27 cellular contexts compared by ENCODE assay signal in the genomic region with DNA sequence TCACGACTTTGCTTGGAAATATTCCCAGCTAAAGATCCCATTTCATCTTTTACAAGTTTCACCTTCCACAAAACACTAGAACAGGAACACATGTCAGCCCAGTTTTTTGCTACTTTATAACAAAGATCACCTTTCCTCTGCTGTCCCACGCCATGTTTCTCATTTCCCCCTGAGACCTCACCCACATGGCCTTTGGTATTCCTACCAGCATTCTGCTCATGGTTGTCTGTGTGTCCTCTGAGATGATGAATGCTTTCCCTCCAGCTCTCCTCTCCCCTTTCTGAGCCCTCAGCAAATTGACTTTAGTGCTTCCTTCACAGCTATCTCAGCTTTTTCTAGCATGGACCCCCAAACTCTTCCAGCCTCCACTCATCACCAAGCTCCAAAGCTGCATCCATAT. TPM values are rescaled to one million over a fixed set of nuclear protein-coding genes. Genes with fewer than 3 reads are reported as not detected.
DNase-seq lines count a peak whose midpoint lies in the region; ATAC-seq and TF ChIP-seq lines count a peak whose summit lies in the region.
"Had no signal": no experiment of that assay in that cellular context is flagged by ENCODE, and none has a peak within 500 bp of the region (broad histone marks: within the 10 kb centered on the region; RNA-seq: fewer than 3 reads in every experiment).

No MANE protein-coding gene starts in this region.

- peak overlapping the region; percentile 73 for H3K27ac ChIP-seq in CD4-positive, alpha-beta memory T cell (ENCODE audit: low read depth, low read length)
- H3K27ac ChIP-seq in ascending aorta (no peak overlapping the region), PC-9 (no peak overlapping the region)
- H3K27ac ChIP-seq: C4-2B, gastrocnemius medialis, suprapubic skin, vagina had no signal

- POLR2A ChIA-PET in CD4-positive, alpha-beta memory T cell (lab: Charles Lee; ENCODE audit: partially characterized antibody): interaction anchor here (0.8 to 5.4 kb wide), 3 partner anchors 32 to 48 kb away, joined by 3 to 42 read pairs (median 4); partner anchors contain the start of gene ABCG1
- POLR2A ChIA-PET in activated CD8-positive, alpha-beta T cell treated with anti-CD3 and anti-CD28 coated beads for 36 hours (lab: Charles Lee): interaction anchor here (1.1 to 3.8 kb wide), 4 partner anchors 12 to 47 kb away, joined by 3 to 21 read pairs (median 5); partner anchors contain the start of gene ABCG1
- POLR2A ChIA-PET in PC-9 (lab: Charles Lee; ENCODE audit: unreplicated experiment): no interaction called here

- H3K4me1 ChIP-seq in CD4-positive, alpha-beta memory T cell (ENCODE audit: insufficient read depth, low read length): peaks cover 80% of the 10 kb centered on the region
- H3K4me1 ChIP-seq in ascending aorta: no peaks in the 10 kb centered on the region
- no peaks in the 10 kb centered on the region for H3K4me1 ChIP-seq in PC-9 (replicated peaks; ENCODE audit: insufficient read depth)

- ATAC-seq in activated CD8-positive, alpha-beta T cell treated with anti-CD3 and anti-CD28 coated beads for 36 hours: no peak
- ATAC-seq in naive B cell (ENCODE audit: low read depth in 2 of 2) (no peak), HG03175 (IDR thresholded peaks at IDR 0.05; ENCODE audit: unreplicated experiment) (no peak)
- ATAC-seq: activated T-cell treated with anti-CD3 and anti-CD28 coated beads, Interleukin-2, amount 50 U/mL, for 4 hours; gastrocnemius medialis; right cardiac atrium had no signal

- DNase-seq in T-helper 1 cell (no peak), naive B cell (no peak), ascending aorta (ENCODE audit: low spot score in 2 of 2) (no peak), PC-9 (no peak)
- DNase-seq in CD4-positive, alpha-beta memory T cell: no peak
- no peak for DNase-seq in activated CD8-positive, alpha-beta T cell treated with anti-CD3 and anti-CD28 coated beads for 36 hours
- DNase-seq: 8988T; activated CD4-positive, alpha-beta T cell treated with anti-CD3 and anti-CD28 coated beads, Interleukin-2, amount 50 U/mL, for 4 hours; activated T-cell treated with anti-CD3 and anti-CD28 coated beads, Interleukin-2, amount 50 U/mL, for 4 hours; amniotic stem cell; DMS79; dorsolateral prefrontal cortex; gastrocnemius medialis; GOT3; kidney; MM.1S; NCI-H146; right cardiac atrium; stimulated activated CD8-positive, alpha-beta memory T cell treated with anti-CD3 and anti-CD28 coated beads, Interleukin-4, amount 100 ng/mL, for 48 hours; SW 1271 had no signal

- no peak overlapping the region for H2AFZ ChIP-seq in PC-9

- H3K79me2 ChIP-seq in PC-9 (ENCODE audit: low read depth): no peaks in the 10 kb centered on the region

- peak overlapping the region; percentile 94 for H3K27ac Mint-ChIP-seq in T-helper 1 cell treated with Interleukin-12 subunit alpha and Interleukin-12 subunit beta and Interleukin-4 antibody, amounts not matched to agents 30 μg/mL and 1 μg/mL, for 36 hours
- peak overlapping the region; percentile 90 to 99 (median 98) for H3K27ac Mint-ChIP-seq in CD4-positive, alpha-beta memory T cell
- peak overlapping the region; percentile 95 for H3K27ac Mint-ChIP-seq in activated CD8-positive, alpha-beta T cell treated with anti-CD3 and anti-CD28 coated beads for 36 hours
- peak overlapping the region in 5 of 6 donors; percentile 0 to 98 (median 81) for H3K27ac Mint-ChIP-seq in naive B cell

- no peaks in the 10 kb centered on the region for H3K27me3 ChIP-seq in CD4-positive, alpha-beta memory T cell (ENCODE audit: insufficient read depth, low read length)
- no peaks in the 10 kb centered on the region for H3K27me3 ChIP-seq in ascending aorta
- no peaks in the 10 kb centered on the region for H3K27me3 ChIP-seq in PC-9 (ENCODE audit: insufficient read depth, low read depth)
- H3K27me3 ChIP-seq: dorsolateral prefrontal cortex, gastrocnemius medialis, suprapubic skin, vagina had no signal

- no peak for TF ChIP-seq CTCF in activated CD8-positive, alpha-beta T cell treated with anti-CD3 and anti-CD28 coated beads for 36 hours (IDR thresholded peaks at IDR 0.05)
- TF ChIP-seq CTCF in ascending aorta (IDR thresholded peaks at IDR 0.05): no peak
- TF ChIP-seq CTCF in PC-9 (conservative IDR thresholded peaks at IDR 0.05): no peak

- H3K4me2 ChIP-seq in PC-9: no peak overlapping the region

- H3K27me3 Mint-ChIP-seq in T-helper 1 cell treated with Interleukin-12 subunit alpha and Interleukin-12 subunit beta and Interleukin-4 antibody, amounts not matched to agents 30 μg/mL and 1 μg/mL, for 36 hours (ENCODE audit: low read depth): peaks cover 4% of the 10 kb centered on the region
- H3K27me3 Mint-ChIP-seq in CD4-positive, alpha-beta memory T cell: no peaks in the 10 kb centered on the region
- no peaks in the 10 kb centered on the region for H3K27me3 Mint-ChIP-seq in activated CD8-positive, alpha-beta T cell treated with anti-CD3 and anti-CD28 coated beads for 36 hours
- no peaks in the 10 kb centered on the region for H3K27me3 Mint-ChIP-seq in naive B cell

- peak overlapping the region; percentile 5 for H3K4me3 Mint-ChIP-seq in T-helper 1 cell treated with Interleukin-12 subunit alpha and Interleukin-12 subunit beta and Interleukin-4 antibody, amounts not matched to agents 30 μg/mL and 1 μg/mL, for 36 hours
- peak overlapping the region in 7 of 8 donors; percentile 0 to 89 (median 44) for H3K4me3 Mint-ChIP-seq in CD4-positive, alpha-beta memory T cell
- no peak overlapping the region for H3K4me3 Mint-ChIP-seq in activated CD8-positive, alpha-beta T cell treated with anti-CD3 and anti-CD28 coated beads for 36 hours
- no peak overlapping the region for H3K4me3 Mint-ChIP-seq in naive B cell
- H3K4me3 Mint-ChIP-seq: activated T-cell treated with anti-CD3 and anti-CD28 coated beads, Interleukin-2, amount 50 U/mL, for 4 hours had no signal

- H3K9me3 Mint-ChIP-seq in T-helper 1 cell treated with Interleukin-12 subunit alpha and Interleukin-12 subunit beta and Interleukin-4 antibody, amounts not matched to agents 30 μg/mL and 1 μg/mL, for 36 hours: peaks cover 18% of the 10 kb centered on the region
- H3K9me3 Mint-ChIP-seq in CD4-positive, alpha-beta memory T cell: peaks cover 0 to 3% (median 0%) of the 10 kb centered on the region in 8 donors
- peaks cover 12% of the 10 kb centered on the region for H3K9me3 Mint-ChIP-seq in activated CD8-positive, alpha-beta T cell treated with anti-CD3 and anti-CD28 coated beads for 36 hours
- no peaks in the 10 kb centered on the region for H3K9me3 Mint-ChIP-seq in naive B cell

- H3K9me2 ChIP-seq in PC-9 (ENCODE audit: insufficient read depth): no peaks in the 10 kb centered on the region

- H3K4me3 ChIP-seq in CD4-positive, alpha-beta memory T cell (ENCODE audit: low read length in 2 of 2): no peak overlapping the region
- no peak overlapping the region for H3K4me3 ChIP-seq in ascending aorta
- no peak overlapping the region for H3K4me3 ChIP-seq in PC-9
- H3K4me3 ChIP-seq: dorsolateral prefrontal cortex, gastrocnemius medialis, lung, suprapubic skin, vagina had no signal

- peaks cover 19% of the 10 kb centered on the region for H3K36me3 Mint-ChIP-seq in T-helper 1 cell treated with Interleukin-12 subunit alpha and Interleukin-12 subunit beta and Interleukin-4 antibody, amounts not matched to agents 30 μg/mL and 1 μg/mL, for 36 hours (ENCODE audit: low read depth)
- H3K36me3 Mint-ChIP-seq in CD4-positive, alpha-beta memory T cell: peaks cover 0 to 5% of the 10 kb centered on the region in 2 donors
- peaks cover 8% of the 10 kb centered on the region for H3K36me3 Mint-ChIP-seq in activated CD8-positive, alpha-beta T cell treated with anti-CD3 and anti-CD28 coated beads for 36 hours (ENCODE audit: low read depth)
- H3K36me3 Mint-ChIP-seq in naive B cell: no peaks in the 10 kb centered on the region

- H3F3A ChIP-seq in PC-9 (ENCODE audit: insufficient read depth, low read depth): no peaks in the 10 kb centered on the region

- no TSS peak for BruUV-seq in PC-9 (replicated peaks; lab: Mats Ljungman, UMichigan)

- intact Hi-C loops in CD4-positive, alpha-beta memory T cell (cut with micrococcal nuclease): no loop called here
- intact Hi-C loops in activated CD8-positive, alpha-beta T cell treated with anti-CD3 and anti-CD28 coated beads for 36 hours (cut with micrococcal nuclease): no loop called here
- intact Hi-C loops in ascending aorta (cut with DNase I): no loop called here
- intact Hi-C loops in PC-9 (cut with micrococcal nuclease; ENCODE audit: unreplicated experiment): no loop called here

- H3K9me3 ChIP-seq in CD4-positive, alpha-beta memory T cell (ENCODE audit: control insufficient read depth in 1 of 2, low read length in 2 of 2): no peaks in the 10 kb centered on the region
- H3K9me3 ChIP-seq in ascending aorta (no peaks in the 10 kb centered on the region), PC-9 (ENCODE audit: insufficient read depth, low read depth) (no peaks in the 10 kb centered on the region)
- H3K9me3 ChIP-seq: gastrocnemius medialis, suprapubic skin, vagina had no signal

- CTCF ChIA-PET in CD4-positive, alpha-beta memory T cell (lab: Charles Lee; ENCODE audit: partially characterized antibody): interaction anchor here (0.6 to 6.2 kb wide), 7 partner anchors 18 to 254 kb away, joined by 3 to 40 read pairs (median 5); no protein-coding TSS in a partner anchor
- CTCF ChIA-PET in activated CD8-positive, alpha-beta T cell treated with anti-CD3 and anti-CD28 coated beads for 36 hours (lab: Charles Lee): interaction anchor here (0.7 to 1.5 kb wide), 5 partner anchors 9 to 72 kb away, joined by 3 to 4 read pairs (median 3); no protein-coding TSS in a partner anchor
- CTCF ChIA-PET in PC-9 (lab: Charles Lee): no interaction called here

- no peaks in the 10 kb centered on the region for H3K36me3 ChIP-seq in CD4-positive, alpha-beta memory T cell (ENCODE audit: insufficient read depth, low read length)
- no peaks in the 10 kb centered on the region for H3K36me3 ChIP-seq in ascending aorta
- H3K36me3 ChIP-seq in PC-9 (ENCODE audit: low read depth): no peaks in the 10 kb centered on the region
- H3K36me3 ChIP-seq: gastrocnemius medialis, suprapubic skin, vagina had no signal

- H4K20me1 ChIP-seq in PC-9 (ENCODE audit: insufficient read depth): no peaks in the 10 kb centered on the region

- H3K4me1 Mint-ChIP-seq in T-helper 1 cell treated with Interleukin-12 subunit alpha and Interleukin-12 subunit beta and Interleukin-4 antibody, amounts not matched to agents 30 μg/mL and 1 μg/mL, for 36 hours (ENCODE audit: low read depth): peaks cover 54% of the 10 kb centered on the region
- peaks cover 19 to 59% (median 49%) of the 10 kb centered on the region in 4 donors for H3K4me1 Mint-ChIP-seq in CD4-positive, alpha-beta memory T cell
- H3K4me1 Mint-ChIP-seq in activated CD8-positive, alpha-beta T cell treated with anti-CD3 and anti-CD28 coated beads for 36 hours (ENCODE audit: low read depth): peaks cover 52% of the 10 kb centered on the region
- H3K4me1 Mint-ChIP-seq in naive B cell: peaks cover 13 to 53% (median 30%) of the 10 kb centered on the region in 3 donors

RNA-seq across cellular contexts. Expression of gene ABCG1, which starts 32.3 kb away (rescaled TPM):
- 1 to 10 TPM; 1.5 to 2.0 TPM for total RNA-seq in CD4-positive, alpha-beta memory T cell
- polyA plus RNA-seq in CD4-positive, alpha-beta memory T cell: 10 to 100 TPM; 17.0 to 19.6 TPM
- total RNA-seq in activated CD8-positive, alpha-beta T cell treated with anti-CD3 and anti-CD28 coated beads for 36 hours: 10 to 100 TPM; 12.1 to 12.7 TPM
- polyA plus RNA-seq in naive B cell (ENCODE audit: low read depth in 6 of 6): 10 to 100 TPM; 20.7 to 34.3 (median 25.1) TPM
- total RNA-seq in ascending aorta: 39.5 TPM
- 4.4 and 5.6 TPM in 2 replicates for total RNA-seq in PC-9 (2021)
- total RNA-seq: epithelial cell of proximal tubule had no signal

Comparison
In these comparisons a context has a peak if more than half of its experiments do, and no peak if none do; other contexts are left out.
1. H3K4me3 Mint-ChIP-seq: peak in T-helper 1 cell treated with Interleukin-12 subunit alpha and Interleukin-12 subunit beta and Interleukin-4 antibody, amounts not matched to agents 30 μg/mL and 1 μg/mL, for 36 hours (single experiment) and CD4-positive, alpha-beta memory T cell (7 of 8); none in activated CD8-positive, alpha-beta T cell treated with anti-CD3 and anti-CD28 coated beads for 36 hours (single experiment) and naive B cell (0 of 8).
2. Peak in every context shown above with its lines, with median percentiles within 50 percentile points of each other: H3K27ac Mint-ChIP-seq.